Comparison of ENCODE assay signal across 1 cellular context in the genomic region with DNA sequence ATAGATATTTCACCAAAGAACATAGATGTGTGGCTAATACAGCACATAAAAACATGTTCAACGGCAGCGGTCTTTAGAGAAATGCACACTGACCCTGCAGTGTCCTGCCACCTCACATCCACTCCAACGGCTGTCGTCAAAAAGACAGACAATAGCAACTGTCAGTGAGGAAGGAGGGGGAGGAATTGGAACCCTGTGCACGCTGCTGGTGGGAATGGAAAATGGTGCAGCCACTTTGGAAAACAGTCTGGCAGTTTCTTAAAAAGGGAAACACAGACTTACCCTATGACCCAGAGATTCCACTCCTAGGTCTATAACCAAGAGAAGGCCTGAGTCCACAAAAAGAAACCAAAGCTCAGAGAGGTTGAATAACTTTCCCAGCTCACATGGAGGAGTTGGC.
TF ChIP-seq lines count a peak whose summit lies in the region.

No MANE protein-coding gene starts in this region.

TF ChIP-seq in endothelial cell of umbilical vein, 7 proteins besides CTCF, POLR2A, EP300 and RAD21:
- TF ChIP-seq EZH2 (IDR thresholded peaks at IDR 0.05; ENCODE audit: borderline replicate concordance, low read depth, low read length, severe bottlenecking) (no peak), POLR2AphosphoS5 (IDR thresholded peaks at IDR 0.05; ENCODE audit: insufficient read depth, low read depth, low read length) (no peak), JUN (IDR thresholded peaks at IDR 0.05; ENCODE audit: borderline replicate concordance, insufficient read depth, insufficient read length, low read depth) (no peak), FOS (IDR thresholded peaks at IDR 0.05; ENCODE audit: borderline replicate concordance, insufficient read depth, low read length) (no peak), MYC (IDR thresholded peaks at IDR 0.05; ENCODE audit: low read depth, low read length) (no peak), GATA2 (IDR thresholded peaks at IDR 0.05; ENCODE audit: insufficient read depth, insufficient read length, low read depth, low read length) (no peak)
- TF ChIP-seq, protein P1, sequence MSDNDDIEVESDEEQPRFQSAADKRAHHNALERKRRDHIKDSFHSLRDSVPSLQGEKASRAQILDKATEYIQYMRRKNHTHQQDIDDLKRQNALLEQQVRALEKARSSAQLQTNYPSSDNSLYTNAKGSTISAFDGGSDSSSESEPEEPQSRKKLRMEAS (IDR thresholded peaks at IDR 0.05; ENCODE audit: insufficient read depth, insufficient read length): no peak
